Comparison of ENCODE assay signal across 8 cellular contexts in the genomic region with DNA sequence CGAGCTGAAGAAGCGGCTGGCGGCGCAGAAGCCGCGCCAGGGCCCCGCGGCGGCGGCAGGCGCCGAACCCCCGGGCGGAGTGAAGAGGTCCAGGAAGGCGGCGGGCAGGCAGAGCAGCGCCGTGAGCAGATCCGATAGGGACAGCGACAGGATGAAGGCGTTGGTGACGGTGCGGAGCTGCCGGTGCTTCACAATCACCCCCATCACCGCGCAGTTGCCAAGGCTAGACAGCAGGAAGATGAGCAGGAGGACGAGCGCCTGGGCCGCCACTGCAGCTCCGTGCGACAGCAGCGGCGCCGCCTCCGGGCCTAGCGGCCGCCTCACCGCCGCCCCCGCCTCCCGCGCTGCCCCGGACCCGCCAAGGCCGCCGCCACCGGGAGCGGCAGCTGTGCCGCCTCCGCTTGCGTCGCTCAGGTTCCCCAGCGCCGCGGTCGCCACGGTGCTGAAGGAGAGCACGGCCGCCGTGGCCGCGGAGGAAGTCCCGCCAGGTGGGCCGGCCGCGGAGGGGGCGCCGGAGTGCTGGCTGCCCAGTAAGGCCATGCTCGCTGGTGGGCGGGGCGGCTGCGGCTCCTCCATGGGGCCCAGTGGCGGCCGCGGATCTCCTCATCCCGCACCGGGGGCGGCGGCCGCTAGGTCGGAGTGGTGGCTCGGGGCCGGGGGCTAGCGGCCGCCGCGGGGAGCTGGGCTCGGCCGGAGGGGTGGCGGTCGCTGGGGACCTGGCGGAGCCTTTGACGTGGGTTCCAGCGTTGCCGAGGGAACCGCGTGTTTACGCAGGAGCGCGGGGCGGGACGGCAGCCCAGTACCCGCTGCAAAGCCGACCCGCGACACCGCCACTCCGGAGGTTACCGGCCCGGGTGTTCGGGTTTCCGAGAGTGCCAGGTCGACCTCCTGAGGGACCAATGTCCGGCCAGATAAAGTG. TPM values are rescaled to one million over a fixed set of nuclear protein-coding genes. Genes with fewer than 3 reads are reported as not detected.
A peak's percentile ranks its signal among the peaks of the same experiment; 100 is the strongest.
DNase-seq lines count a peak whose midpoint lies in the region; ATAC-seq and TF ChIP-seq lines count a peak whose summit lies in the region.

A gene with protein sequence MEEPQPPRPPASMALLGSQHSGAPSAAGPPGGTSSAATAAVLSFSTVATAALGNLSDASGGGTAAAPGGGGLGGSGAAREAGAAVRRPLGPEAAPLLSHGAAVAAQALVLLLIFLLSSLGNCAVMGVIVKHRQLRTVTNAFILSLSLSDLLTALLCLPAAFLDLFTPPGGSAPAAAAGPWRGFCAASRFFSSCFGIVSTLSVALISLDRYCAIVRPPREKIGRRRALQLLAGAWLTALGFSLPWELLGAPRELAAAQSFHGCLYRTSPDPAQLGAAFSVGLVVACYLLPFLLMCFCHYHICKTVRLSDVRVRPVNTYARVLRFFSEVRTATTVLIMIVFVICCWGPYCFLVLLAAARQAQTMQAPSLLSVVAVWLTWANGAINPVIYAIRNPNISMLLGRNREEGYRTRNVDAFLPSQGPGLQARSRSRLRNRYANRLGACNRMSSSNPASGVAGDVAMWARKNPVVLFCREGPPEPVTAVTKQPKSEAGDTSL (minus strand): TSS at position 730 of the 919 bp plus-strand sequence. CDS start 154 bp downstream, at position 576.

- H3K9me3 ChIP-seq in OCI-LY1 (ENCODE audit: low read length) (no peaks in the 10 kb centered on the region), transverse colon (no peaks in the 10 kb centered on the region)

- DNase-seq in NCI-H524 (lab: John Stamatoyannopoulos, UW) (peak; percentile 35 to 56), NCI-H524 treated with DMSO at 0.1 percent for 48 hours (lab: John Stamatoyannopoulos, UW) (no peak), head of caudate nucleus (peak in 41 of 42 donors; percentile 7 to 82 (median 60)), occipital lobe (lab: John Stamatoyannopoulos, UW) (peak; percentile 41), transverse colon (peak; percentile 72)
- DNase-seq in activated naive CD4-positive, alpha-beta T cell treated with anti-CD3 and anti-CD28 coated beads, Interleukin-2, amount 10 ng/mL, durations not matched to agents 7 days and 5 days: peak; percentile 66

- CTCF ChIA-PET in activated naive CD4-positive, alpha-beta T cell treated with anti-CD3 and anti-CD28 coated beads, Interleukin-2, amount 10 ng/mL, durations not matched to agents 7 days and 5 days (lab: Charles Lee): no interaction called here

- TF ChIP-seq POLR2A in transverse colon (IDR thresholded peaks at IDR 0.05): no peak

- H3K4me3 ChIP-seq in OCI-LY1 (ENCODE audit: low read depth, low read length, poor library complexity, severe bottlenecking): peak within 1 kb of the TSS; percentile 66
- peak within 1 kb of the TSS; percentile 48 to 66 (median 59) for H3K4me3 ChIP-seq in transverse colon

- H3K9ac ChIP-seq in OCI-LY1 (ENCODE audit: low read length): peak within 1 kb of the TSS; percentile 48; the same call in 1 of the 2 replicates

- no peaks in the 10 kb centered on the region for H4K20me1 ChIP-seq in OCI-LY1 (ENCODE audit: insufficient read depth, low read length)

- no peak for TF ChIP-seq EP300 in transverse colon (IDR thresholded peaks at IDR 0.05; ENCODE audit: low read depth)

- H2AFZ ChIP-seq in OCI-LY1 (ENCODE audit: low read length): no peak within 1 kb of the TSS

- peak within 1 kb of the TSS; percentile 90 for H3K4me2 ChIP-seq in OCI-LY1 (ENCODE audit: low read length)

- no peaks in the 10 kb centered on the region for H3K79me2 ChIP-seq in OCI-LY1 (ENCODE audit: insufficient read depth, low read length)

- H3K27me3 ChIP-seq in OCI-LY1 (ENCODE audit: insufficient read depth, low read length): 0 out of 2 replicates have a peak, but pooled peaks cover 3% of the 10 kb centered on the region
- H3K27me3 ChIP-seq in transverse colon: peaks cover 7% of the 10 kb centered on the region

- peak; percentile 67 for ATAC-seq in HG03064 (IDR thresholded peaks at IDR 0.05; ENCODE audit: low read depth, unreplicated experiment)

- WGBS in transverse colon (ENCODE audit: low coverage in 1 of 2), 2 donors: 0% methylated on average over 22 of the region's 114 CpGs; no CpG with 5 or more reads in 1 of the 2 donors

- H3K9me2 ChIP-seq in OCI-LY1 (ENCODE audit: low read depth, low read length): no peaks in the 10 kb centered on the region

- in situ Hi-C loops in transverse colon (cut with MboI; ENCODE audit: low pct_ligation_motif_present in 1 of 4, low pct_unique_long_range_greater_than_20kb in 1 of 4, low sequenced_read_pairs in 3 of 4): loop anchor here in 1 of 4 donors (25.0 kb wide), 1 partner anchor 978 kb away; no protein-coding TSS in a partner anchor

- peaks cover 1% of the 10 kb centered on the region for H3K36me3 Mint-ChIP-seq in activated naive CD4-positive, alpha-beta T cell treated with anti-CD3 and anti-CD28 coated beads, Interleukin-2, amount 10 ng/mL, durations not matched to agents 7 days and 5 days

- no peaks in the 10 kb centered on the region for H3F3A ChIP-seq in OCI-LY1 (ENCODE audit: insufficient read depth, low read length)

- H3K4me1 ChIP-seq in OCI-LY1 (ENCODE audit: insufficient read depth, low read length, severe bottlenecking): peaks cover 10% of the 10 kb centered on the region
- H3K4me1 ChIP-seq in transverse colon: peaks cover 4 to 16% (median 12%) of the 10 kb centered on the region in 4 donors

- TF ChIP-seq CTCF in OCI-LY1 (IDR thresholded peaks at IDR 0.05; ENCODE audit: low read length) (no peak), transverse colon (IDR thresholded peaks at IDR 0.05) (no peak)

- peaks cover 8% of the 10 kb centered on the region; the same call in 1 of the 2 replicates for H3K36me3 ChIP-seq in OCI-LY1 (ENCODE audit: insufficient read depth, low read length)
- H3K36me3 ChIP-seq in transverse colon: no peaks in the 10 kb centered on the region

- H3K27me3 Mint-ChIP-seq in activated naive CD4-positive, alpha-beta T cell treated with anti-CD3 and anti-CD28 coated beads, Interleukin-2, amount 10 ng/mL, durations not matched to agents 7 days and 5 days: peaks cover 19% of the 10 kb centered on the region

- H3K4me1 Mint-ChIP-seq in activated naive CD4-positive, alpha-beta T cell treated with anti-CD3 and anti-CD28 coated beads, Interleukin-2, amount 10 ng/mL, durations not matched to agents 7 days and 5 days: peaks cover 13% of the 10 kb centered on the region

- intact Hi-C loops in head of caudate nucleus (cut with DNase I): no loop called here
- intact Hi-C loops in transverse colon (cut with DNase I; ENCODE audit: low total_unique reads): no loop called here

- H3K4me3 Mint-ChIP-seq in activated naive CD4-positive, alpha-beta T cell treated with anti-CD3 and anti-CD28 coated beads, Interleukin-2, amount 10 ng/mL, durations not matched to agents 7 days and 5 days: peak within 1 kb of the TSS; percentile 80

- no peak within 1 kb of the TSS for H3K27ac Mint-ChIP-seq in activated naive CD4-positive, alpha-beta T cell treated with anti-CD3 and anti-CD28 coated beads, Interleukin-2, amount 10 ng/mL, durations not matched to agents 7 days and 5 days

- no peaks in the 10 kb centered on the region for H3K9me3 Mint-ChIP-seq in activated naive CD4-positive, alpha-beta T cell treated with anti-CD3 and anti-CD28 coated beads, Interleukin-2, amount 10 ng/mL, durations not matched to agents 7 days and 5 days

- H3K27ac ChIP-seq in OCI-LY1 (ENCODE audit: low read depth, low read length, poor library complexity, severe bottlenecking) (no peak within 1 kb of the TSS), transverse colon (peak within 1 kb of the TSS; percentile 66 to 85 (median 82))

RNA-seq across cellular contexts. Expression of the gene that starts here (rescaled TPM):
- total RNA-seq in occipital lobe (5.9 TPM), transverse colon (1 to 10 TPM in 3 of 4 donors, not detected in 1; 1.5 to 7.4 (median 5.2) TPM)
